Comparison of ENCODE assay signal across 1 cellular context in the genomic region with DNA sequence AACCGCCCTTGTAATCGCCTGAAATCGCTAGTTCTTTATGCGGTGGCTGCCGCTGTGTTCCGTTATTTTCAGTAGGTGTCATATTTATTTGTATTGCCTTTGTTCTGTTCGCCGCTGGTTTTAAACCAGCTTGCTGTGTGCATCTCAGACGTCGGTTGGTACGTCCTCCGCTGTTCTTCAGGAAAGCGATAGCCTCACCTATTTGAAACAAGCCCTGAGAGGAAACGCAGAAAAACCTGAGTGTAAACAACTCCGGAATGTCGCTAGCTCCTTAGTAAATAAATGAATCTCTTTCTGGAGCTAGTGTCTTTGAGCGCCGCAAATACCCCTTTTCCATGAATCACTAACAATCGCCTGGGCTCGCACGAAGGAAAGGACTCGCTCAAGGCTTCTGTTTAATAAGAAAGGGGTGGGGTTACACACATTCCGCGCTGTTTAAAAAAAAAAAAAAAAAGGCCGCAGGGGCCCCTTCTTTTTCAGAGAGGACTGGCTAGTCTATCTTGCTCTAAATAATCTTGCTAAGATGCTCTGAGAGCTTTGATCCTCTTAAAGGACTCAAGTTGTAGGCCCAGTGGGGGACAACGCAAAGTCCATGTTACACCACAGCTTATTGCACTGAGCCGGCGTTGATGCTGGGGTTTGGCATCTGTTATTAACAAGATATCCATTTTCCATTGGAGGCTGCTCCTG.
TF ChIP-seq lines count a peak whose summit lies in the region.

No MANE protein-coding gene starts in this region.

TF ChIP-seq in IMR-90, 13 proteins besides CTCF, POLR2A, EP300 and RAD21:
- TF ChIP-seq FOS (IDR thresholded peaks at IDR 0.05; ENCODE audit: low read depth, low read length) = no peak
- no peak for TF ChIP-seq MAZ (IDR thresholded peaks at IDR 0.05; ENCODE audit: borderline replicate concordance, low read depth, low read length)
- TF ChIP-seq, protein P1, sequence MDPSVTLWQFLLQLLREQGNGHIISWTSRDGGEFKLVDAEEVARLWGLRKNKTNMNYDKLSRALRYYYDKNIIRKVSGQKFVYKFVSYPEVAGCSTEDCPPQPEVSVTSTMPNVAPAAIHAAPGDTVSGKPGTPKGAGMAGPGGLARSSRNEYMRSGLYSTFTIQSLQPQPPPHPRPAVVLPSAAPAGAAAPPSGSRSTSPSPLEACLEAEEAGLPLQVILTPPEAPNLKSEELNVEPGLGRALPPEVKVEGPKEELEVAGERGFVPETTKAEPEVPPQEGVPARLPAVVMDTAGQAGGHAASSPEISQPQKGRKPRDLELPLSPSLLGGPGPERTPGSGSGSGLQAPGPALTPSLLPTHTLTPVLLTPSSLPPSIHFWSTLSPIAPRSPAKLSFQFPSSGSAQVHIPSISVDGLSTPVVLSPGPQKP (IDR thresholded peaks at IDR 0.05; ENCODE audit: borderline replicate concordance, low read depth, low read length) = no peak
- TF ChIP-seq MAFK (IDR thresholded peaks at IDR 0.05; ENCODE audit: low read depth, low read length) = no peak
- TF ChIP-seq RFX5 (IDR thresholded peaks at IDR 0.05; ENCODE audit: low read depth, low read length) = no peak
- no peak for TF ChIP-seq NFE2L2 (IDR thresholded peaks at IDR 0.05; ENCODE audit: low read depth, low read length)
- TF ChIP-seq SMC3 (IDR thresholded peaks at IDR 0.05; ENCODE audit: low read depth, low read length) = no peak
- TF ChIP-seq CHD1 (IDR thresholded peaks at IDR 0.05; ENCODE audit: low read depth, low read length) = no peak
- TF ChIP-seq BHLHE40 (IDR thresholded peaks at IDR 0.05; ENCODE audit: low read depth, low read length) = no peak
- no peak for TF ChIP-seq RCOR1 (IDR thresholded peaks at IDR 0.05; ENCODE audit: insufficient replicate concordance, low read length)
- TF ChIP-seq, protein P2, sequence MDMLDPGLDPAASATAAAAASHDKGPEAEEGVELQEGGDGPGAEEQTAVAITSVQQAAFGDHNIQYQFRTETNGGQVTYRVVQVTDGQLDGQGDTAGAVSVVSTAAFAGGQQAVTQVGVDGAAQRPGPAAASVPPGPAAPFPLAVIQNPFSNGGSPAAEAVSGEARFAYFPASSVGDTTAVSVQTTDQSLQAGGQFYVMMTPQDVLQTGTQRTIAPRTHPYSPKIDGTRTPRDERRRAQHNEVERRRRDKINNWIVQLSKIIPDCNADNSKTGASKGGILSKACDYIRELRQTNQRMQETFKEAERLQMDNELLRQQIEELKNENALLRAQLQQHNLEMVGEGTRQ (IDR thresholded peaks at IDR 0.05; ENCODE audit: low read depth, low read length) = no peak
- TF ChIP-seq MXI1 (IDR thresholded peaks at IDR 0.05; ENCODE audit: borderline replicate concordance, low read depth, low read length) = no peak
